ENCODE assay signal across 18 cellular contexts in genomic region chr22:22603470-22603947, GRCh38. TPM values are rescaled to one million over a fixed set of nuclear protein-coding genes. Genes with fewer than 3 reads are reported as not detected.
DNase-seq lines count a peak whose midpoint lies in the region; ATAC-seq and TF ChIP-seq lines count a peak whose summit lies in the region.
"Had no signal": no experiment of that assay in that cellular context is flagged by ENCODE, and none has a peak within 500 bp of the region (broad histone marks: within the 10 kb centered on the region; RNA-seq: fewer than 3 reads in every experiment).

No MANE protein-coding gene starts in this region.

- H2AFZ ChIP-seq in OCI-LY7 (ENCODE audit: low read length), result no peak overlapping the region

- peak overlapping the region; percentile 72 for H3K4me2 ChIP-seq in OCI-LY7 (ENCODE audit: low read length)

- H3K27me3 ChIP-seq in esophagus muscularis mucosa, result peaks cover 0 to 9% (median 0%) of the 10 kb centered on the region in 4 donors

- 81% methylated on average over 3 of the region's 3 CpGs for WGBS in esophagus muscularis mucosa

- H3K9me2 ChIP-seq in OCI-LY7 (ENCODE audit: insufficient read depth, low read length), result no peaks in the 10 kb centered on the region

- no peak for TF ChIP-seq CTCF in OCI-LY7 (conservative IDR thresholded peaks at IDR 0.05; ENCODE audit: low read length)
- TF ChIP-seq CTCF in esophagus muscularis mucosa (IDR thresholded peaks at IDR 0.05), result no peak

- no peaks in the 10 kb centered on the region for H3K79me2 ChIP-seq in OCI-LY7 (ENCODE audit: insufficient read depth, low read depth, low read length)

- CTCF ChIA-PET in OCI-LY7 (lab: Charles Lee; ENCODE audit: unreplicated experiment), result no interaction called here

- BruUV-seq in OCI-LY7 (replicated peaks; lab: Mats Ljungman, UMichigan), result no TSS peak

- POLR2A ChIA-PET in OCI-LY7 (lab: Charles Lee), result interaction anchor here (0.8 kb wide), 1 partner anchor 11 kb away, joined by 3 read pairs; no protein-coding TSS in a partner anchor

- peak; percentile 2 for DNase-seq in D341Med (ENCODE audit: low spot score)
- no peak for DNase-seq in OCI-LY7 (ENCODE audit: low spot score)
- DNase-seq in esophagus muscularis mucosa (ENCODE audit: extremely low spot score), result peak; percentile 90
- DNase-seq in NCI-H1105 (lab: John Stamatoyannopoulos, UW), result no peak
- no peak for DNase-seq in NAMALWA (ENCODE audit: low spot score)
- DNase-seq: ACHN; Calu3; CD8-positive, alpha-beta T cell; DMS 273 treated with DMSO at 0.1 percent for 48 hours; DMS53; DND-41; H9; IMR-90; Karpas-422; KBM-7 had no signal

- TF ChIP-seq POLR2A in esophagus muscularis mucosa (IDR thresholded peaks at IDR 0.05; ENCODE audit: low read depth), result no peak

- H4K20me1 ChIP-seq in OCI-LY7 (ENCODE audit: insufficient read depth, low read length), result no peaks in the 10 kb centered on the region

- H3K27ac ChIP-seq in OCI-LY7 (ENCODE audit: low read depth, low read length, poor library complexity, severe bottlenecking), result peak overlapping the region; percentile 63
- no peak overlapping the region for H3K27ac ChIP-seq in esophagus muscularis mucosa (replicated peaks in 1 of 4)

- H3K9me3 ChIP-seq in OCI-LY7 (ENCODE audit: low read length) (0 out of 2 replicates have a peak, but pooled peaks cover 3% of the 10 kb centered on the region), esophagus muscularis mucosa (peaks cover 0 to 11% (median 0%) of the 10 kb centered on the region in 4 donors)

- no peak for TF ChIP-seq EP300 in esophagus muscularis mucosa (IDR thresholded peaks at IDR 0.05)

- H3K4me3 ChIP-seq in OCI-LY7 (ENCODE audit: low read depth, low read length, poor library complexity, severe bottlenecking), result no peak overlapping the region
- no peak overlapping the region for H3K4me3 ChIP-seq in esophagus muscularis mucosa

- H3K36me3 ChIP-seq in OCI-LY7 (ENCODE audit: insufficient read depth, low read length) (no peaks in the 10 kb centered on the region), esophagus muscularis mucosa (no peaks in the 10 kb centered on the region)

- peaks cover 33% of the 10 kb centered on the region for H3K4me1 ChIP-seq in OCI-LY7 (ENCODE audit: insufficient read depth, low read length, poor library complexity, severe bottlenecking)
- no peaks in the 10 kb centered on the region for H3K4me1 ChIP-seq in esophagus muscularis mucosa

- intact Hi-C loops in OCI-LY7 (cut with micrococcal nuclease; ENCODE audit: unreplicated experiment) (no loop called here), esophagus muscularis mucosa (cut with DNase I) (no loop called here)

- ATAC-seq in HG03196 (IDR thresholded peaks at IDR 0.05; ENCODE audit: unreplicated experiment), result no peak
- no peak for ATAC-seq in GM18909 (IDR thresholded peaks at IDR 0.05; ENCODE audit: poor library complexity, unreplicated experiment)
- ATAC-seq: CD8-positive, alpha-beta T cell had no signal

RNA-seq across cellular contexts. Expression of gene GGTLC2, which starts 40.9 kb away (rescaled TPM):
- not detected in 2 replicates for total RNA-seq in OCI-LY7 (2014; rRNA removed; shearing (Covaris generic))
- total RNA-seq in OCI-LY7 (2022) (not detected in 2 replicates), esophagus muscularis mucosa (not detected)
- total RNA-seq: Calu3; CD8-positive, alpha-beta T cell; H1; H9; IMR-90 had no signal

RNA-seq across cellular contexts. Expression of gene PRAME, which starts 44.4 kb away (rescaled TPM):
- total RNA-seq in OCI-LY7 (2014; rRNA removed; shearing (Covaris generic)), result 0.28 and 0.70 TPM in 2 replicates
- total RNA-seq in OCI-LY7 (2022) (not detected in 2 replicates), esophagus muscularis mucosa (not detected)
- total RNA-seq: CD8-positive, alpha-beta T cell; IMR-90 had no signal

Comparison
In these comparisons a context has a peak if more than half of its experiments do, and no peak if none do; other contexts are left out.
1. DNase-seq: peak in D341Med (single experiment) and esophagus muscularis mucosa (single experiment); none in OCI-LY7 (single experiment), NCI-H1105 (single experiment) and NAMALWA (single experiment).